Comparison of ENCODE assay signal across 8 cellular contexts in the genomic region with DNA sequence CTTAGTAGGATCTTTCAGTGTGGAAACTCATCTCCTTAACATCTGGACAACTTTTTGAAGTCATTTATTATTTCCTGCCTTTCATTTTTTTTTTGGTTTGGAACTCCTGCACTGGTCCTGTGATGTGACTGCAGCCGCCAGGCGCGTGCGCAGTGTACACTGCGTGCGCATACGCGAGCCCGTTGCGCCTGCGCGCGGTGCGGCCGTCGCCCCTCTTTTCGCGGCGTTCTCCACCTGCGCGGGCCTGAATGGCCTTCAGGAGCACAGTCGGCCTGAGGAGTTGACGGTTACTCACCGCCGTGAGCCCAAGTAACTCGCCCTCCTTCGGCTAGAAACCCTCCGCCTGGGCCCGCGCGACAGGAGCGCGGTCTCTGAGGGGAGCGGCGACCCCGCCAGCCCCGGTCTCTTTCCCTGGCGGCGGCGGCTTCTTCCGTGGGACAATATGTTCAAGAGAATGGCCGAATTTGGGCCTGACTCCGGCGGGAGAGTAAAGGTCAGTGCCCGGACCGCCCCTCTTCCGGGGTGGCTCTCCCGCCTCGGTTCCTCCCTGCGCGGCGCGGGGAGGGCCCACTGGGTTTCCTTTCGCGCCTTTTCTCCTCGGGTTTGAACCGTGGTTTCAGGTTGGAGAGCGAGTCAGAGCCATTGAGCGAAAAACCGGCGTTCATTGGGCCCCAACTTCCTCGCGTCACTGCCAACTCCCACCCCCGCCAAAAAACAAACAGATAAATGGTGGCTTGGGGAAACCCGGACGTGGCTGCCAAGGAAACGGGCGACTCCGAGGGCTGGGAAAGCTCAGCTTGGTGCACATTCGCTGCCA. TPM values are rescaled to one million over a fixed set of nuclear protein-coding genes. Genes with fewer than 3 reads are reported as not detected.
DNase-seq lines count a peak whose midpoint lies in the region; ATAC-seq, FAIRE-seq and TF ChIP-seq lines count a peak whose summit lies in the region.

A gene (plus strand): TSS at position 213 of the 817 bp plus-strand sequence. CDS start 230 bp downstream, at position 443.

- H3K4me1 ChIP-seq in CD8-positive, alpha-beta memory T cell (ENCODE audit: insufficient read depth, low read length): peaks cover 17% of the 10 kb centered on the region
- H3K4me1 ChIP-seq in H1 (replicated peaks in 1 of 4; ENCODE audit: control insufficient read depth in 3 of 4, insufficient read depth in 4 of 4, low read length in 3 of 4): peaks cover 0 to 2% (median under 1%) of the 10 kb centered on the region in 4 experiments; a peak in 5 of 7 replicates
- peaks cover 3% of the 10 kb centered on the region for H3K4me1 ChIP-seq in mesendoderm (ENCODE audit: control insufficient read depth, low read depth, low read length)

- H3K23ac ChIP-seq in H1 (ENCODE audit: insufficient read length) (no peak within 1 kb of the TSS), mesendoderm (ENCODE audit: low read length) (no peak within 1 kb of the TSS)

- H3K36me3 ChIP-seq in CD8-positive, alpha-beta memory T cell (ENCODE audit: insufficient read depth, low read length): no peaks in the 10 kb centered on the region
- H3K36me3 ChIP-seq in H1 (ENCODE audit: control insufficient read depth in 2 of 4, insufficient read depth in 4 of 4, low read length in 3 of 4): peaks cover 0 to 27% (median 2%) of the 10 kb centered on the region in 4 experiments; a peak in 3 of 8 replicates
- H3K36me3 ChIP-seq in mesendoderm (ENCODE audit: control insufficient read depth, insufficient read depth, low read length): no peaks in the 10 kb centered on the region

- H3K9me3 Mint-ChIP-seq in CD8-positive, alpha-beta memory T cell: no peaks in the 10 kb centered on the region

- peaks cover 0 to 26% of the 10 kb centered on the region in 2 experiments; a peak in 2 of 4 replicates for H3K79me2 ChIP-seq in H1 (ENCODE audit: control insufficient read depth in 1 of 2, insufficient read depth in 2 of 2, low read length in 2 of 2)
- peaks cover 4% of the 10 kb centered on the region for H3K79me2 ChIP-seq in mesendoderm (ENCODE audit: control insufficient read depth, insufficient read depth, low read length)

- H2BK12ac ChIP-seq in H1 (ENCODE audit: low read depth, low read length): peak within 1 kb of the TSS; percentile 95; the same call in 1 of the 2 replicates

- CTCF ChIA-PET in CD8-positive, alpha-beta memory T cell (lab: Charles Lee): interaction anchor here (1.0 to 2.8 kb wide), 3 partner anchors 211 to 281 kb away, joined by 3 to 35 read pairs (median 22); no protein-coding TSS in a partner anchor
- CTCF ChIA-PET in H1 (lab: Charles Lee; ENCODE audit: partially characterized antibody): interaction anchor here (0.6 to 1.7 kb wide), 2 partner anchors 11 to 280 kb away, joined by 3 to 6 read pairs; a partner anchor contains a TSS

- H3K23me2 ChIP-seq in H1 (ENCODE audit: low read depth, low read length): no peaks in the 10 kb centered on the region; the same call in 1 of the 2 replicates

- peak; percentile 65 for ATAC-seq in GM19468 (IDR thresholded peaks at IDR 0.05; ENCODE audit: extremely low read depth, unreplicated experiment)

- TF ChIP-seq POLR2A in H1 (IDR thresholded peaks at IDR 0.05; ENCODE audit: control extremely low read depth in 1 of 2, low read depth in 2 of 2, low read length in 2 of 2): peak; percentile 78 to 91; a peak in 2 of 3 replicates

- H2BK20ac ChIP-seq in H1 (ENCODE audit: low read length): no peak within 1 kb of the TSS

- no peak for TF ChIP-seq RAD21 in H1 (IDR thresholded peaks at IDR 0.05 in 1 of 2, conservative IDR thresholded peaks at IDR 0.05 in 1 of 2; ENCODE audit: low read depth in 2 of 2, low read length in 2 of 2)

- peaks cover 1 to 3% of the 10 kb centered on the region in 2 donors for H3K27me3 Mint-ChIP-seq in CD8-positive, alpha-beta memory T cell

- H4K5ac ChIP-seq in H1 (ENCODE audit: insufficient read length, low read depth, low read length) (peak within 1 kb of the TSS; percentile 95), mesendoderm (ENCODE audit: low read length) (peak within 1 kb of the TSS; percentile 92)

- peak within 1 kb of the TSS; percentile 98 for H3K4me3 ChIP-seq in CD8-positive, alpha-beta memory T cell (ENCODE audit: low read length)
- H3K4me3 ChIP-seq in H1 (ENCODE audit: extremely low read depth in 1 of 4, insufficient read depth in 2 of 4, low read depth in 3 of 4, low read length in 4 of 4) (peak within 1 kb of the TSS; percentile 37 to 83 (median 75)), mesendoderm (ENCODE audit: low read length) (peak within 1 kb of the TSS; percentile 78)

- WGBS in H1 (ENCODE audit: extremely low coverage in 1 of 2, insufficient coverage in 1 of 2, insufficient read length in 1 of 2, insufficient replicate concordance in 2 of 2, low coverage in 1 of 2, low lambda C conversion rate in 2 of 2, missing lambda C conversion rate in 1 of 2), 2 experiments: 1% methylated on average over 59 of the region's 70 CpGs; no CpG with 5 or more reads in 1 of the 2 experiments
- WGBS in mesendoderm (ENCODE audit: extremely low coverage, insufficient coverage, low lambda C conversion rate): no CpG with 5 or more reads among the region's 70 CpGs

- DNase-seq in CD8-positive, alpha-beta memory T cell: peak; percentile 71 to 89 (median 84)
- DNase-seq in HS-5 (ENCODE audit: low read depth): peak; percentile 86
- DNase-seq in NK-92 treated with Interleukin-12 subunit alpha and Interleukin-12 subunit beta, amount 100 ng/mL, for 24 hours (lab: John Stamatoyannopoulos, UW): peak; percentile 71
- peak; percentile 64 to 67 for DNase-seq in activated CD8-positive, alpha-beta memory T cell treated with anti-CD3 and anti-CD28 coated beads for 4 hours (ENCODE audit: low read depth in 2 of 2)
- DNase-seq in H1 (ENCODE audit: low read depth in 1 of 2, low spot score in 2 of 2): peak; percentile 65 to 85
- DNase-seq in mesendoderm: peak; percentile 96
- DNase-seq in stimulated activated CD8-positive, alpha-beta memory T cell treated with anti-CD3 and anti-CD28 coated beads, Interleukin-15, amount 100 ng/mL, for 1 hour (ENCODE audit: low read depth): peak; percentile 67

- peak within 1 kb of the TSS; percentile 95 for H2BK5ac ChIP-seq in H1 (ENCODE audit: low read depth, low read length)
- H2BK5ac ChIP-seq in mesendoderm (ENCODE audit: low read length): peak within 1 kb of the TSS; percentile 72

- H2AK5ac ChIP-seq in H1 (ENCODE audit: low read depth, low read length) (no peak within 1 kb of the TSS; the same call in 1 of the 2 replicates), mesendoderm (ENCODE audit: low read length) (no peak within 1 kb of the TSS)

- peaks cover 0 to 24% (median 2%) of the 10 kb centered on the region in 3 donors for H3K36me3 Mint-ChIP-seq in CD8-positive, alpha-beta memory T cell

- TF ChIP-seq CTCF in H1 (IDR thresholded peaks at IDR 0.05; ENCODE audit: control extremely low read depth in 1 of 3, insufficient read depth in 1 of 3, low read depth in 1 of 3, low read length in 3 of 3): no peak

- H3K79me1 ChIP-seq in H1 (ENCODE audit: low read depth, low read length) (no peaks in the 10 kb centered on the region), mesendoderm (ENCODE audit: low read length) (peaks cover 2% of the 10 kb centered on the region)

- TF ChIP-seq EP300 in H1 (IDR thresholded peaks at IDR 0.05; ENCODE audit: borderline replicate concordance in 1 of 2, low read depth in 2 of 2, low read length in 2 of 2): no peak

- H3K56ac ChIP-seq in H1 (replicated peaks; ENCODE audit: insufficient read length, low read depth, low read length) (peak within 1 kb of the TSS; percentile 88), mesendoderm (ENCODE audit: low read length) (peak within 1 kb of the TSS; percentile 94)

- peak within 1 kb of the TSS; percentile 82 to 99 (median 92) for H3K27ac Mint-ChIP-seq in CD8-positive, alpha-beta memory T cell

- peak within 1 kb of the TSS; percentile 91 for H3K27ac ChIP-seq in CD8-positive, alpha-beta memory T cell (ENCODE audit: low read depth, low read length)
- H3K27ac ChIP-seq in H1 (ENCODE audit: low read depth, low read length) (peak within 1 kb of the TSS; percentile 97), mesendoderm (ENCODE audit: low read depth, low read length) (peak within 1 kb of the TSS; percentile 95)

- H3K14ac ChIP-seq in H1 (ENCODE audit: insufficient read length): no peak within 1 kb of the TSS

- peak within 1 kb of the TSS; percentile 100 for H4K8ac ChIP-seq in H1 (ENCODE audit: extremely low read depth, insufficient read depth, low read length)
- peak within 1 kb of the TSS; percentile 6 for H4K8ac ChIP-seq in mesendoderm (ENCODE audit: low read depth, low read length)

- peak within 1 kb of the TSS; percentile 68; the same call in 1 of the 2 replicates for H3K18ac ChIP-seq in H1 (ENCODE audit: extremely low read depth, low read length)
- H3K18ac ChIP-seq in mesendoderm (ENCODE audit: low read length): peak within 1 kb of the TSS; percentile 77

- H2BK120ac ChIP-seq in H1 (replicated peaks; ENCODE audit: low read depth, low read length) (no peak within 1 kb of the TSS), mesendoderm (ENCODE audit: low read depth, low read length) (no peak within 1 kb of the TSS)

- H2AFZ ChIP-seq in H1 (ENCODE audit: low read length): peak within 1 kb of the TSS; percentile 63; the same call in 1 of the 2 replicates

- POLR2A ChIA-PET in CD8-positive, alpha-beta memory T cell (lab: Charles Lee): no interaction called here
- POLR2A ChIA-PET in H1 (lab: Charles Lee; ENCODE audit: partially characterized antibody): interaction anchor here (0.7 to 2.0 kb wide), 5 partner anchors 10 to 211 kb away, joined by 3 to 8 read pairs (median 4); a partner anchor contains a TSS

- H4K20me1 ChIP-seq in H1 (replicated peaks in 1 of 2; ENCODE audit: control insufficient read depth in 1 of 2, insufficient read depth in 2 of 2, low read length in 2 of 2): no peaks in the 10 kb centered on the region

- H3K4me2 ChIP-seq in H1 (ENCODE audit: insufficient read depth in 1 of 2, low read depth in 2 of 2, low read length in 2 of 2): peak within 1 kb of the TSS; percentile 60 to 93
- H3K4me2 ChIP-seq in mesendoderm (ENCODE audit: low read length): peak within 1 kb of the TSS; percentile 61

- no peak for FAIRE-seq in H1 (lab: Jason Lieb, UNC)

- H4K91ac ChIP-seq in H1 (replicated peaks; ENCODE audit: insufficient read length, low read length): peak within 1 kb of the TSS; percentile 68

- H3K9me3 ChIP-seq in CD8-positive, alpha-beta memory T cell (ENCODE audit: low read length): no peaks in the 10 kb centered on the region
- H3K9me3 ChIP-seq in H1 (ENCODE audit: insufficient read depth in 2 of 2, low read depth in 1 of 2, low read length in 1 of 2): no peaks in the 10 kb centered on the region

- peaks cover 21 to 34% (median 31%) of the 10 kb centered on the region in 3 donors for H3K4me1 Mint-ChIP-seq in CD8-positive, alpha-beta memory T cell

- H3K27me3 ChIP-seq in CD8-positive, alpha-beta memory T cell (ENCODE audit: insufficient read depth, low read length, poor library complexity, severe bottlenecking): no peaks in the 10 kb centered on the region
- no peaks in the 10 kb centered on the region for H3K27me3 ChIP-seq in H1 (replicated peaks in 1 of 4; ENCODE audit: control insufficient read depth in 3 of 4, extremely low read depth in 1 of 4, insufficient read depth in 3 of 4, low read length in 3 of 4)
- H3K27me3 ChIP-seq in mesendoderm (ENCODE audit: insufficient read depth, low read length, poor library complexity): no peaks in the 10 kb centered on the region

- peak within 1 kb of the TSS; percentile 81 to 94 (median 90) for H3K4me3 Mint-ChIP-seq in CD8-positive, alpha-beta memory T cell

- H3K9ac ChIP-seq in H1 (replicated peaks in 1 of 4; ENCODE audit: extremely low read depth in 1 of 4, low read depth in 3 of 4, low read length in 3 of 4) (peak within 1 kb of the TSS; percentile 93 to 98 (median 96)), mesendoderm (ENCODE audit: low read length) (peak within 1 kb of the TSS; percentile 97)

- no peak within 1 kb of the TSS for H2BK15ac ChIP-seq in H1 (ENCODE audit: low read length)
- H2BK15ac ChIP-seq in mesendoderm (replicated peaks; ENCODE audit: low read depth): no peak within 1 kb of the TSS

- H3K4ac ChIP-seq in H1 (replicated peaks; ENCODE audit: insufficient read length, low read depth, low read length) (no peak within 1 kb of the TSS), mesendoderm (ENCODE audit: low read depth, low read length) (peak within 1 kb of the TSS; percentile 93)

RNA-seq across cellular contexts. Expression of the gene that starts here (rescaled TPM):
- total RNA-seq in CD8-positive, alpha-beta memory T cell: 10 to 100 TPM; 34.9 to 39.7 TPM
- 26.6 TPM for polyA plus RNA-seq in CD8-positive, alpha-beta memory T cell
- 32.4 and 32.5 TPM in 2 replicates for total RNA-seq in H1 (2021; fragmentation: NEBNext Ultra II Directional; extraction: Animal tissue kit (Norgen Biotek cat#: 25700))
- 25.7 and 35.7 TPM in 2 replicates for polyA plus RNA-seq in H1 (2011; rRNA removed)
- polyA plus RNA-seq in H1 (2011; cell fraction: cytosol; rRNA removed): 43.4 TPM
- polyA plus RNA-seq in H1 (2011; cell fraction: nucleus; rRNA removed): 20.6 TPM
- 20.1 to 33.7 TPM (median 28.3 TPM) in 4 replicates for polyA plus RNA-seq in H1 (2012, experiment 1 of 2)
- polyA plus RNA-seq in H1 (2012, experiment 2 of 2): 19.5 TPM
- polyA plus RNA-seq in H1 (2013, experiment 1 of 2): 25.7 TPM
- 26.5 TPM for polyA plus RNA-seq in H1 (2013, experiment 2 of 2)
- 3.3 and 5.3 TPM in 2 replicates for polyA minus RNA-seq in H1 (2011; rRNA and poly(A)+ RNA removed)
- polyA minus RNA-seq in H1 (2011; cell fraction: cytosol; rRNA and poly(A)+ RNA removed): 29.4 TPM
- polyA minus RNA-seq in H1 (2011; cell fraction: nucleus; rRNA and poly(A)+ RNA removed): 34.1 TPM
- polyA plus RNA-seq in mesendoderm (2013, experiment 1 of 2): 34.6 TPM
- polyA plus RNA-seq in mesendoderm (2013, experiment 2 of 2): 34.4 TPM

Comparison
In these comparisons a context has a peak if more than half of its experiments do, and no peak if none do; other contexts are left out.
1. Peak in every context shown above with its lines: DNase-seq, ATAC-seq, H3K4me3 ChIP-seq and H3K27ac ChIP-seq.